Comparison of ENCODE assay signal across 17 cellular contexts in the genomic region with DNA sequence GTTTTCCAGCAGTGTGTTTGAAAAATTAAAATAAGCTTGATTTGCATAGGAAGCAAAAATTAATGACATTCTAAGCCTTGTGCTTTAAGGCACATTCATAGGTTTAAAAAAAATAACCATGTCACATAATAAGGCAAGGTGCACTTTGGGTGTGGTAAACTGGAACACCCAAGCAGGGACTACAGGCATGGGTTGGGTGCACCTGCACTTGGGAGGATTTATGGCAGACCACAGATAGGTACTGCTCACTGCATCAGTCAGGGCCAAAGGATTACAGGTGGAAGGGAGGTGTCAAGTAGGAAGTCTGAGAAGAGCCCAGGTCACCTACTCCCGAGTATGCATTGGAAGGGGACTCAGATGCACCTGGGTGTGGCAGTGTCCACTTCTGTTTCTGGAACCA.
"Had no signal": no experiment of that assay in that cellular context is flagged by ENCODE, and none has a peak within 500 bp of the region (broad histone marks: within the 10 kb centered on the region; RNA-seq: fewer than 3 reads in every experiment).

No MANE protein-coding gene starts in this region.

- H3K36me3 ChIP-seq: esophagus squamous epithelium, prostate gland, right atrium auricular region, sigmoid colon, spleen, suprapubic skin had no signal

- H3K27ac ChIP-seq: esophagus squamous epithelium, prostate gland, right atrium auricular region, sigmoid colon, spleen, suprapubic skin had no signal

- H3K9me3 ChIP-seq: prostate gland, sigmoid colon, suprapubic skin had no signal

- ATAC-seq: left lobe of liver; naive thymus-derived CD8-positive, alpha-beta T cell; stimulated activated memory B cell treated with anti-CD40 and anti-IgM and Interleukin-4, amounts not matched to agents 10 μg/mL and 1 μg/mL and 100 μg/mL, for 72 hours had no signal

- H3K27me3 ChIP-seq: esophagus squamous epithelium, right atrium auricular region, sigmoid colon, spleen, suprapubic skin had no signal

- H3K4me1 ChIP-seq: prostate gland, right atrium auricular region, sigmoid colon, spleen, suprapubic skin had no signal

- H3K4me3 ChIP-seq: esophagus squamous epithelium, prostate gland, right atrium auricular region, sigmoid colon, spleen, suprapubic skin had no signal

- DNase-seq: dermis blood vessel endothelial cell; effector memory CD4-positive, alpha-beta T cell; esophagus squamous epithelium; hypothalamus; mesendoderm; midbrain; naive thymus-derived CD8-positive, alpha-beta T cell; nephron progenitor cell; nucleus accumbens; sigmoid colon; spleen; stimulated activated CD4-positive, alpha-beta T cell treated with anti-CD3 and anti-CD28 coated beads, Interleukin-4, amount 100 ng/mL, for 4 hours had no signal
